In genomic region chr12:95959107-95959506, GRCh38 we compare ENCODE assay signal across 1 cellular context.
TF ChIP-seq lines count a peak whose summit lies in the region.

No MANE protein-coding gene starts in this region.

TF ChIP-seq in GM12878, 131 proteins besides CTCF, POLR2A, EP300 and RAD21:
- TF ChIP-seq NFIC (IDR thresholded peaks at IDR 0.05; ENCODE audit: low read depth, low read length) = no peak
- TF ChIP-seq JUND (IDR thresholded peaks at IDR 0.05; ENCODE audit: low read depth, low read length) = no peak
- TF ChIP-seq MLLT1 (IDR thresholded peaks at IDR 0.05) = no peak
- TF ChIP-seq, protein P1, sequence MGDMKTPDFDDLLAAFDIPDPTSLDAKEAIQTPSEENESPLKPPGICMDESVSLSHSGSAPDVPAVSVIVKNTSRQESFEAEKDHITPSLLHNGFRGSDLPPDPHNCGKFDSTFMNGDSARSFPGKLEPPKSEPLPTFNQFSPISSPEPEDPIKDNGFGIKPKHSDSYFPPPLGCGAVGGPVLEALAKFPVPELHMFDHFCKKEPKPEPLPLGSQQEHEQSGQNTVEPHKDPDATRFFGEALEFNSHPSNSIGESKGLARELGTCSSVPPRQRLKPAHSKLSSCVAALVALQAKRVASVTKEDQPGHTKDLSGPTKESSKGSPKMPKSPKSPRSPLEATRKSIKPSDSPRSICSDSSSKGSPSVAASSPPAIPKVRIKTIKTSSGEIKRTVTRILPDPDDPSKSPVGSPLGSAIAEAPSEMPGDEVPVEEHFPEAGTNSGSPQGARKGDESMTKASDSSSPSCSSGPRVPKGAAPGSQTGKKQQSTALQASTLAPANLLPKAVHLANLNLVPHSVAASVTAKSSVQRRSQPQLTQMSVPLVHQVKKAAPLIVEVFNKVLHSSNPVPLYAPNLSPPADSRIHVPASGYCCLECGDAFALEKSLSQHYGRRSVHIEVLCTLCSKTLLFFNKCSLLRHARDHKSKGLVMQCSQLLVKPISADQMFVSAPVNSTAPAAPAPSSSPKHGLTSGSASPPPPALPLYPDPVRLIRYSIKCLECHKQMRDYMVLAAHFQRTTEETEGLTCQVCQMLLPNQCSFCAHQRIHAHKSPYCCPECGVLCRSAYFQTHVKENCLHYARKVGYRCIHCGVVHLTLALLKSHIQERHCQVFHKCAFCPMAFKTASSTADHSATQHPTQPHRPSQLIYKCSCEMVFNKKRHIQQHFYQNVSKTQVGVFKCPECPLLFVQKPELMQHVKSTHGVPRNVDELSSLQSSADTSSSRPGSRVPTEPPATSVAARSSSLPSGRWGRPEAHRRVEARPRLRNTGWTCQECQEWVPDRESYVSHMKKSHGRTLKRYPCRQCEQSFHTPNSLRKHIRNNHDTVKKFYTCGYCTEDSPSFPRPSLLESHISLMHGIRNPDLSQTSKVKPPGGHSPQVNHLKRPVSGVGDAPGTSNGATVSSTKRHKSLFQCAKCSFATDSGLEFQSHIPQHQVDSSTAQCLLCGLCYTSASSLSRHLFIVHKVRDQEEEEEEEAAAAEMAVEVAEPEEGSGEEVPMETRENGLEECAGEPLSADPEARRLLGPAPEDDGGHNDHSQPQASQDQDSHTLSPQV (IDR thresholded peaks at IDR 0.05) = no peak
- no peak for TF ChIP-seq STAT3 (IDR thresholded peaks at IDR 0.05; ENCODE audit: low read depth, low read length)
- TF ChIP-seq, protein P2, sequence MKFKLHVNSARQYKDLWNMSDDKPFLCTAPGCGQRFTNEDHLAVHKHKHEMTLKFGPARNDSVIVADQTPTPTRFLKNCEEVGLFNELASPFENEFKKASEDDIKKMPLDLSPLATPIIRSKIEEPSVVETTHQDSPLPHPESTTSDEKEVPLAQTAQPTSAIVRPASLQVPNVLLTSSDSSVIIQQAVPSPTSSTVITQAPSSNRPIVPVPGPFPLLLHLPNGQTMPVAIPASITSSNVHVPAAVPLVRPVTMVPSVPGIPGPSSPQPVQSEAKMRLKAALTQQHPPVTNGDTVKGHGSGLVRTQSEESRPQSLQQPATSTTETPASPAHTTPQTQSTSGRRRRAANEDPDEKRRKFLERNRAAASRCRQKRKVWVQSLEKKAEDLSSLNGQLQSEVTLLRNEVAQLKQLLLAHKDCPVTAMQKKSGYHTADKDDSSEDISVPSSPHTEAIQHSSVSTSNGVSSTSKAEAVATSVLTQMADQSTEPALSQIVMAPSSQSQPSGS (IDR thresholded peaks at IDR 0.05; ENCODE audit: low read length) = no peak
- no peak for TF ChIP-seq POU2F2 (IDR thresholded peaks at IDR 0.05; ENCODE audit: borderline replicate concordance, low read depth, low read length)
- TF ChIP-seq RBBP5 (conservative IDR thresholded peaks at IDR 0.05) = no peak
- TF ChIP-seq, protein P3, sequence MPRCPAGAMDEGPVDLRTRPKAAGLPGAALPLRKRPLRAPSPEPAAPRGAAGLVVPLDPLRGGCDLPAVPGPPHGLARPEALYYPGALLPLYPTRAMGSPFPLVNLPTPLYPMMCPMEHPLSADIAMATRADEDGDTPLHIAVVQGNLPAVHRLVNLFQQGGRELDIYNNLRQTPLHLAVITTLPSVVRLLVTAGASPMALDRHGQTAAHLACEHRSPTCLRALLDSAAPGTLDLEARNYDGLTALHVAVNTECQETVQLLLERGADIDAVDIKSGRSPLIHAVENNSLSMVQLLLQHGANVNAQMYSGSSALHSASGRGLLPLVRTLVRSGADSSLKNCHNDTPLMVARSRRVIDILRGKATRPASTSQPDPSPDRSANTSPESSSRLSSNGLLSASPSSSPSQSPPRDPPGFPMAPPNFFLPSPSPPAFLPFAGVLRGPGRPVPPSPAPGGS (IDR thresholded peaks at IDR 0.05; ENCODE audit: borderline replicate concordance, insufficient read depth, low read depth, low read length, poor library complexity, severe bottlenecking) = no peak
- TF ChIP-seq SKIL (IDR thresholded peaks at IDR 0.05; ENCODE audit: low read depth, poor library complexity, severe bottlenecking) = no peak
- TF ChIP-seq HDGF (IDR thresholded peaks at IDR 0.05) = no peak
- no peak for TF ChIP-seq RAD51 (IDR thresholded peaks at IDR 0.05)
- TF ChIP-seq, protein P4, sequence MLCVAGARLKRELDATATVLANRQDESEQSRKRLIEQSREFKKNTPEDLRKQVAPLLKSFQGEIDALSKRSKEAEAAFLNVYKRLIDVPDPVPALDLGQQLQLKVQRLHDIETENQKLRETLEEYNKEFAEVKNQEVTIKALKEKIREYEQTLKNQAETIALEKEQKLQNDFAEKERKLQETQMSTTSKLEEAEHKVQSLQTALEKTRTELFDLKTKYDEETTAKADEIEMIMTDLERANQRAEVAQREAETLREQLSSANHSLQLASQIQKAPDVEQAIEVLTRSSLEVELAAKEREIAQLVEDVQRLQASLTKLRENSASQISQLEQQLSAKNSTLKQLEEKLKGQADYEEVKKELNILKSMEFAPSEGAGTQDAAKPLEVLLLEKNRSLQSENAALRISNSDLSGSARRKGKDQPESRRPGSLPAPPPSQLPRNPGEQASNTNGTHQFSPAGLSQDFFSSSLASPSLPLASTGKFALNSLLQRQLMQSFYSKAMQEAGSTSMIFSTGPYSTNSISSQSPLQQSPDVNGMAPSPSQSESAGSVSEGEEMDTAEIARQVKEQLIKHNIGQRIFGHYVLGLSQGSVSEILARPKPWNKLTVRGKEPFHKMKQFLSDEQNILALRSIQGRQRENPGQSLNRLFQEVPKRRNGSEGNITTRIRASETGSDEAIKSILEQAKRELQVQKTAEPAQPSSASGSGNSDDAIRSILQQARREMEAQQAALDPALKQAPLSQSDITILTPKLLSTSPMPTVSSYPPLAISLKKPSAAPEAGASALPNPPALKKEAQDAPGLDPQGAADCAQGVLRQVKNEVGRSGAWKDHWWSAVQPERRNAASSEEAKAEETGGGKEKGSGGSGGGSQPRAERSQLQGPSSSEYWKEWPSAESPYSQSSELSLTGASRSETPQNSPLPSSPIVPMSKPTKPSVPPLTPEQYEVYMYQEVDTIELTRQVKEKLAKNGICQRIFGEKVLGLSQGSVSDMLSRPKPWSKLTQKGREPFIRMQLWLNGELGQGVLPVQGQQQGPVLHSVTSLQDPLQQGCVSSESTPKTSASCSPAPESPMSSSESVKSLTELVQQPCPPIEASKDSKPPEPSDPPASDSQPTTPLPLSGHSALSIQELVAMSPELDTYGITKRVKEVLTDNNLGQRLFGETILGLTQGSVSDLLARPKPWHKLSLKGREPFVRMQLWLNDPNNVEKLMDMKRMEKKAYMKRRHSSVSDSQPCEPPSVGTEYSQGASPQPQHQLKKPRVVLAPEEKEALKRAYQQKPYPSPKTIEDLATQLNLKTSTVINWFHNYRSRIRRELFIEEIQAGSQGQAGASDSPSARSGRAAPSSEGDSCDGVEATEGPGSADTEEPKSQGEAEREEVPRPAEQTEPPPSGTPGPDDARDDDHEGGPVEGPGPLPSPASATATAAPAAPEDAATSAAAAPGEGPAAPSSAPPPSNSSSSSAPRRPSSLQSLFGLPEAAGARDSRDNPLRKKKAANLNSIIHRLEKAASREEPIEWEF (IDR thresholded peaks at IDR 0.05; ENCODE audit: insufficient replicate concordance, low read depth, low read length) = no peak
- TF ChIP-seq MYC (IDR thresholded peaks at IDR 0.05; ENCODE audit: insufficient read depth, insufficient read length, insufficient replicate concordance, low read length, severe bottlenecking) = no peak
- TF ChIP-seq CREB1 (IDR thresholded peaks at IDR 0.05; ENCODE audit: low read depth) = no peak
- no peak for TF ChIP-seq SUPT20H (IDR thresholded peaks at IDR 0.05; ENCODE audit: borderline replicate concordance, control insufficient read depth, low read depth, low read length)
- TF ChIP-seq ZNF217 (IDR thresholded peaks at IDR 0.05) = no peak
- no peak for TF ChIP-seq ESRRA (IDR thresholded peaks at IDR 0.05; ENCODE audit: low read length)
- TF ChIP-seq ZBED1 (IDR thresholded peaks at IDR 0.05; ENCODE audit: borderline replicate concordance) = no peak
- TF ChIP-seq EGR1 (IDR thresholded peaks at IDR 0.05; ENCODE audit: borderline replicate concordance in 1 of 2, low read depth in 2 of 2, low read length in 2 of 2) = no peak
